ENCODE assay signal across 19 cellular contexts in the genomic region with DNA sequence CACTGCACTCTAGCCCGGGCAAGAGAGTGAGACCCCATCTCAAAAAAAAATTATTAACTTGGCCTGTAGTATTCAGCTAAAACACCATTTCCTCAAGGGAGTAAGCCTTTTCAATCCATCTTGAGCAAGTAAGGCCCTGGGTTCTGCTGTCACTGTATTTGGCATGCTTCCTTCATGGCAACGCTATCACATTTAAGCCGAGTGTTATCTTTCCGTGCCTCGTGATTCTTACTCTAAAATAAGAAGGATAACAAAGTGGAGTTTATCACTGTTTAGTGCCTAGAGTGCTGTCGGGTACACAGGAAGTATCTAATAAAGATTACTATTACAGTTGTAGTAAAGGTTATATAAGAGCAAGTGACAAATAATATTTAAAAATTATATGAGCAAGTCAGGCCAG.
"Had no signal": no experiment of that assay in that cellular context is flagged by ENCODE, and none has a peak within 500 bp of the region (broad histone marks: within the 10 kb centered on the region; RNA-seq: fewer than 3 reads in every experiment).

No MANE protein-coding gene starts in this region.

- H3K4me1 Mint-ChIP-seq: activated B cell treated with CpG ODN at 0.5 μM for 24 hours, nephron had no signal

- DNase-seq: activated B cell treated with CpG ODN at 0.5 μM for 24 hours; activated CD4-positive, alpha-beta T cell treated with anti-CD3 and anti-CD28 coated beads for 48 hours; activated CD8-positive, alpha-beta T cell treated with anti-CD3 and anti-CD28 coated beads for 36 hours; activated effector memory CD4-positive, alpha-beta T cell treated with Interleukin-2 at 50 U/mL for 16 hours; activated naive CD4-positive, alpha-beta T cell treated with anti-CD3 and anti-CD28 coated beads, Interleukin-2, amount 50 U/mL, for 16 hours; activated T-cell treated with anti-CD3 and anti-CD28 coated beads, Interleukin-2, amount 50 U/mL, for 48 hours; caudate nucleus; gastrocnemius medialis; immature natural killer cell; kidney glomerular epithelial cell; SJCRH30; stimulated activated naive CD4-positive, alpha-beta T cell treated with Interleukin-2 at 50 U/mL for 16 hours; substantia nigra; T-helper 17 cell; transverse colon had no signal

- H3K36me3 ChIP-seq: SJCRH30 had no signal

- H3K9ac ChIP-seq: parathyroid adenoma had no signal

- ATAC-seq: activated CD8-positive, alpha-beta T cell treated with anti-CD3 and anti-CD28 coated beads for 36 hours; T-helper 17 cell had no signal

- H3K27me3 ChIP-seq: gastrocnemius medialis, SJCRH30, transverse colon, vagina had no signal

- H3K9me3 Mint-ChIP-seq: activated B cell treated with CpG ODN at 0.5 μM for 24 hours; activated CD8-positive, alpha-beta T cell treated with anti-CD3 and anti-CD28 coated beads for 36 hours; immature natural killer cell; nephron had no signal

- H3K4me3 Mint-ChIP-seq: activated B cell treated with CpG ODN at 0.5 μM for 24 hours; activated CD8-positive, alpha-beta T cell treated with anti-CD3 and anti-CD28 coated beads for 36 hours; immature natural killer cell; nephron; T-helper 17 cell had no signal

- H3K27ac ChIP-seq: gastrocnemius medialis, parathyroid adenoma, SJCRH30, transverse colon, vagina had no signal

- H3K4me3 ChIP-seq: gastrocnemius medialis, lung, SJCRH30, transverse colon, vagina had no signal

- H3K27ac Mint-ChIP-seq: activated B cell treated with CpG ODN at 0.5 μM for 24 hours; activated CD8-positive, alpha-beta T cell treated with anti-CD3 and anti-CD28 coated beads for 36 hours; nephron; T-helper 17 cell had no signal

- H3K9me3 ChIP-seq: gastrocnemius medialis, SJCRH30, transverse colon, vagina had no signal

- H3K27me3 Mint-ChIP-seq: activated B cell treated with CpG ODN at 0.5 μM for 24 hours; activated CD8-positive, alpha-beta T cell treated with anti-CD3 and anti-CD28 coated beads for 36 hours; T-helper 17 cell had no signal

- H2AFZ ChIP-seq: parathyroid adenoma had no signal

- H3K4me1 ChIP-seq: SJCRH30, transverse colon, vagina had no signal
